16 cellular contexts compared by ENCODE assay signal in genomic region chr18:7467708-7468466, GRCh38.
A peak's percentile ranks its signal among the peaks of the same experiment; 100 is the strongest.
DNase-seq lines count a peak whose midpoint lies in the region; ATAC-seq and TF ChIP-seq lines count a peak whose summit lies in the region.
"Had no signal": no experiment of that assay in that cellular context is flagged by ENCODE, and none has a peak within 500 bp of the region (broad histone marks: within the 10 kb centered on the region; RNA-seq: fewer than 3 reads in every experiment).

No MANE protein-coding gene starts in this region.

- H3K27ac ChIP-seq in RWPE1 = no peak overlapping the region
- H3K27ac ChIP-seq: hepatocyte had no signal

- POLR2A ChIA-PET in RWPE1 (lab: Yijun Ruan, JAX; ENCODE audit: low non-redundant PET) (no interaction called here), Caco-2 (lab: Charles Lee) (no interaction called here)

- no peak for TF ChIP-seq RAD21 in Ishikawa (IDR thresholded peaks at IDR 0.05; ENCODE audit: low read depth)

- H3K36me3 ChIP-seq in MG63 (no peaks in the 10 kb centered on the region), Caco-2 (ENCODE audit: control insufficient read depth, insufficient read depth, low read length) (no peaks in the 10 kb centered on the region)

- no peaks in the 10 kb centered on the region for H3K9me3 ChIP-seq in MG63
- no peaks in the 10 kb centered on the region for H3K9me3 ChIP-seq in Caco-2

- no peak overlapping the region for H3K27ac Mint-ChIP-seq in Caco-2 (ENCODE audit: unreplicated experiment)
- H3K27ac Mint-ChIP-seq: naive thymus-derived CD4-positive, alpha-beta T cell; T-helper 1 cell treated with Interleukin-12 subunit alpha and Interleukin-12 subunit beta and Interleukin-4 antibody, amounts not matched to agents 30 μg/mL and 1 μg/mL, for 36 hours had no signal

- intact Hi-C loops in Caco-2 (cut with micrococcal nuclease; ENCODE audit: unreplicated experiment) = loop anchor here (10.0 kb wide), 1 partner anchor 77 kb away; no protein-coding TSS in a partner anchor

- H3K9me3 Mint-ChIP-seq in Caco-2 (ENCODE audit: unreplicated experiment) = no peaks in the 10 kb centered on the region
- H3K9me3 Mint-ChIP-seq: T-helper 1 cell treated with Interleukin-12 subunit alpha and Interleukin-12 subunit beta and Interleukin-4 antibody, amounts not matched to agents 30 μg/mL and 1 μg/mL, for 36 hours had no signal

- H3K4me1 ChIP-seq in Caco-2 = no peaks in the 10 kb centered on the region

- CTCF ChIA-PET in RWPE1 (lab: Yijun Ruan, JAX) = no interaction called here
- CTCF ChIA-PET in Caco-2 (lab: Charles Lee) = no interaction called here

- H3K4me3 Mint-ChIP-seq in Caco-2 (ENCODE audit: unreplicated experiment) = no peak overlapping the region
- H3K4me3 Mint-ChIP-seq: naive thymus-derived CD4-positive, alpha-beta T cell; T-helper 1 cell treated with Interleukin-12 subunit alpha and Interleukin-12 subunit beta and Interleukin-4 antibody, amounts not matched to agents 30 μg/mL and 1 μg/mL, for 36 hours had no signal

- no TSS peak for BruUV-seq in Caco-2 (replicated peaks; lab: Mats Ljungman, UMichigan)

- TF ChIP-seq CTCF in RWPE1 (conservative IDR thresholded peaks at IDR 0.05; ENCODE audit: low read depth) (no peak), Caco-2 (IDR thresholded peaks at IDR 0.05; ENCODE audit: insufficient read depth in 1 of 2, low read depth in 1 of 2, low read length in 1 of 2, severe bottlenecking in 1 of 2, unreplicated experiment in 1 of 2) (no peak)

- no peak overlapping the region for H3K4me3 ChIP-seq in MG63
- no peak overlapping the region for H3K4me3 ChIP-seq in Caco-2 (ENCODE audit: low read depth, low read length)
- H3K4me3 ChIP-seq: hepatocyte had no signal

- peaks cover 6% of the 10 kb centered on the region for H3K27me3 Mint-ChIP-seq in Caco-2 (ENCODE audit: insufficient read depth, unreplicated experiment)

- no peaks in the 10 kb centered on the region for H3K36me3 Mint-ChIP-seq in Caco-2 (ENCODE audit: insufficient read depth, unreplicated experiment)
- H3K36me3 Mint-ChIP-seq: naive thymus-derived CD4-positive, alpha-beta T cell had no signal

- ATAC-seq in GM18867 (IDR thresholded peaks at IDR 0.05; ENCODE audit: unreplicated experiment) = no peak
- ATAC-seq: naive thymus-derived CD4-positive, alpha-beta T cell; right cardiac atrium had no signal

- H3K27me3 ChIP-seq in MG63 = no peaks in the 10 kb centered on the region
- H3K27me3 ChIP-seq in Caco-2 (replicated peaks; ENCODE audit: control insufficient read depth, insufficient read depth, low read length) = no peaks in the 10 kb centered on the region
- H3K27me3 ChIP-seq: hepatocyte had no signal

- H3K4me1 Mint-ChIP-seq in Caco-2 (ENCODE audit: low read depth, unreplicated experiment) = no peaks in the 10 kb centered on the region
- H3K4me1 Mint-ChIP-seq: naive thymus-derived CD4-positive, alpha-beta T cell had no signal

- TF ChIP-seq EP300 in Ishikawa (IDR thresholded peaks at IDR 0.05; ENCODE audit: borderline replicate concordance) = no peak

- DNase-seq in DMS53 treated with DMSO at 0.1 percent for 48 hours (lab: John Stamatoyannopoulos, UW; ENCODE audit: unreplicated experiment) (peak; percentile 25), RWPE1 (ENCODE audit: low spot score) (peak; percentile 21), kidney tubule cell (ENCODE audit: low spot score) (peak; percentile 12), MG63 (no peak), Caco-2 (no peak)
- DNase-seq: activated CD4-positive, alpha-beta T cell treated with anti-CD3 and anti-CD28 coated beads for 4 hours; activated T-cell treated with anti-CD3 and anti-CD28 coated beads, Interleukin-2, amount 50 U/mL, for 1 hour; naive thymus-derived CD4-positive, alpha-beta T cell; NCI-H446; right cardiac atrium; RPMI8226; stimulated activated CD4-positive, alpha-beta T cell treated with anti-CD3 and anti-CD28 coated beads, Interleukin-4, amount 100 ng/mL, for 1 hour had no signal

TF ChIP-seq in Ishikawa, 13 proteins besides CTCF, POLR2A, EP300 and RAD21:
- TF ChIP-seq USF1 (IDR thresholded peaks at IDR 0.05) = peak; percentile 50; the same call in 1 of the 2 replicates
- no peak for TF ChIP-seq NFIC (IDR thresholded peaks at IDR 0.05)
- no peak for TF ChIP-seq YY1 (IDR thresholded peaks at IDR 0.05; ENCODE audit: low read depth)

Comparison
In these comparisons a context has a peak if more than half of its experiments do, and no peak if none do; other contexts are left out.
1. DNase-seq: peak in DMS53 treated with DMSO at 0.1 percent for 48 hours (single experiment), RWPE1 (single experiment) and kidney tubule cell (single experiment); none in MG63 (single experiment) and Caco-2 (0 of 2).